14 cellular contexts compared by ENCODE assay signal in the genomic region with DNA sequence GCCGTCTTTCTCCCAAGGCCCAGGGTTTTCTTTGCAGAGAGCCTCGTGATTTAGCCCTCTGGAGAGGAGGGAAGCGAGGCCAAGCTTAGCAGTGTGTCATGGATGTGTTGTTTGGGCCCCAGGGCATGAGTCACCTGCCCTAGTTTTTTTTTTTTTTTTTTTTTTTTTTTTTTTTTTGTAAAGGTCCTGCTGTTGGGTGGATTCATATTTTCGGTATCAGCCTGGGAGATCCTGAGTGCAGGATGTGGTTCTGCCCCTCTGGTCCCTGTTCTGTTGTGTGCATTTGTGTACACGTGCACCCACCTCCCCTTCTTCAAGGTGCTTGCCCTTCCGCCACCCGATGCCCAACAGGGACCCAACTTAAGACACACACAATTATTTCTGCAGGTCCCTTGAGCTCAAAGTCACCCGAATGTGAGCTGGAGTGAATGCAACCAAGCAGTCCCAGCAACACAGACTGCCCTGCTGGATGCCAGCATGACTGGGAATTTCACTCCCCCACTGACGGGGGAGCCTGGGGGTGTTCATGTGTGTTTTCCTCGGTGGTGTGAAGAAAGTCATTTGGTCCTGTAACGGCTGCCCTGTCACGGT.
DNase-seq lines count a peak whose midpoint lies in the region; ATAC-seq, FAIRE-seq and TF ChIP-seq lines count a peak whose summit lies in the region.
"Had no signal": no experiment of that assay in that cellular context is flagged by ENCODE, and none has a peak within 500 bp of the region (broad histone marks: within the 10 kb centered on the region; RNA-seq: fewer than 3 reads in every experiment).

No MANE protein-coding gene starts in this region.

- intact Hi-C loops in right lobe of liver (cut with DNase I) = no loop called here
- intact Hi-C loops in HepG2 (cut with micrococcal nuclease; ENCODE audit: unreplicated experiment) = no loop called here

- 39% methylated on average over 8 of the region's 12 CpGs for WGBS in right lobe of liver (ENCODE audit: insufficient coverage, low coverage, low lambda C conversion rate, missing lambda C conversion rate)
- 16% methylated on average over 11 of the region's 12 CpGs for WGBS in HepG2 (ENCODE audit: low lambda C conversion rate)

- no peak for TF ChIP-seq POLR2A in right lobe of liver (IDR thresholded peaks at IDR 0.05)
- TF ChIP-seq POLR2A in HepG2 (IDR thresholded peaks at IDR 0.05; ENCODE audit: insufficient read depth in 1 of 2, low read depth in 2 of 2, low read length in 2 of 2) = no peak

- H3K36me3 ChIP-seq in right lobe of liver (no peaks in the 10 kb centered on the region), HepG2 (replicated peaks in 1 of 2; ENCODE audit: control insufficient read depth in 1 of 2, insufficient read depth in 2 of 2, low read length in 2 of 2) (no peaks in the 10 kb centered on the region)
- H3K36me3 ChIP-seq: cardiac muscle cell, heart left ventricle had no signal

- no peak overlapping the region for H3K27ac ChIP-seq in right lobe of liver
- no peak overlapping the region for H3K27ac ChIP-seq in HepG2 (ENCODE audit: extremely low read length, insufficient read depth, low read length)
- H3K27ac ChIP-seq in coronary artery = no peak overlapping the region
- H3K27ac ChIP-seq: C4-2B, cardiac muscle cell, heart left ventricle had no signal

- no peak overlapping the region for H2AFZ ChIP-seq in HepG2 (ENCODE audit: low read length)

- no peak for ATAC-seq in right lobe of liver
- no peak for ATAC-seq in HepG2
- no peak for ATAC-seq in GM21723 (IDR thresholded peaks at IDR 0.05; ENCODE audit: unreplicated experiment)
- ATAC-seq: heart left ventricle, mucosa of descending colon had no signal

- H3K4me2 ChIP-seq in HepG2 (ENCODE audit: low read depth, low read length) = no peak overlapping the region
- H3K4me2 ChIP-seq: smooth muscle cell had no signal

- no peak overlapping the region for H3K9ac ChIP-seq in HepG2 (ENCODE audit: insufficient read depth, low read depth, low read length)

- peak in 2 of 3 donors; percentile 9 to 15 for DNase-seq in right lobe of liver
- DNase-seq in HepG2 (ENCODE audit: low spot score) = no peak
- DNase-seq in SW480 (ENCODE audit: low spot score) = peak; percentile 15
- peak; percentile 55 for DNase-seq in coronary artery (ENCODE audit: low spot score)
- no peak for DNase-seq in NCI-H1092 treated with DMSO at 0.1 percent for 48 hours (lab: John Stamatoyannopoulos, UW)
- no peak for DNase-seq in NCI-H2196 (lab: John Stamatoyannopoulos, UW; ENCODE audit: unreplicated experiment)
- DNase-seq in NCI-H1048 (lab: John Stamatoyannopoulos, UW) = no peak
- DNase-seq: heart left ventricle, mucosa of descending colon, NCI-H526 had no signal

- no peaks in the 10 kb centered on the region for H3K27me3 ChIP-seq in right lobe of liver
- H3K27me3 ChIP-seq in HepG2 (ENCODE audit: control insufficient read depth in 1 of 2, insufficient read depth in 2 of 2, low read length in 2 of 2) = peaks cover 24 to 79% of the 10 kb centered on the region in 2 experiments

- FAIRE-seq in HepG2 (lab: Jason Lieb, UNC) = no peak

- H4K20me1 ChIP-seq in HepG2 (ENCODE audit: insufficient read depth, low read length) = no peaks in the 10 kb centered on the region

- H3K4me1 ChIP-seq in right lobe of liver (no peaks in the 10 kb centered on the region), HepG2 (ENCODE audit: insufficient read depth, low read length) (no peaks in the 10 kb centered on the region)

- H3K4me3 ChIP-seq in right lobe of liver = no peak overlapping the region
- H3K4me3 ChIP-seq in HepG2 (replicated peaks in 1 of 3; ENCODE audit: insufficient read depth in 1 of 3, low read depth in 2 of 3, low read length in 3 of 3) = no peak overlapping the region
- H3K4me3 ChIP-seq in coronary artery = no peak overlapping the region
- H3K4me3 ChIP-seq: cardiac muscle cell, heart left ventricle, mucosa of descending colon, smooth muscle cell had no signal

- BruUV-seq in HepG2 (replicated peaks; lab: Mats Ljungman, UMichigan) = no TSS peak

- in situ Hi-C loops in HepG2 (cut with HindIII; ENCODE audit: extremely low pct_ligation_motif_present, low pct_unique_long_range_greater_than_20kb) = no loop called here

- TF ChIP-seq EP300 in HepG2 (IDR thresholded peaks at IDR 0.05; ENCODE audit: low read depth in 2 of 2, low read length in 2 of 2) (no peak), HepG2 (CRISPR knock-in tag; IDR thresholded peaks at IDR 0.05; ENCODE audit: borderline replicate concordance) (no peak)

- POLR2A ChIA-PET in HepG2 (lab: Yijun Ruan, JAX) = no interaction called here

- CTCF ChIA-PET in HepG2 (lab: Yijun Ruan, JAX; ENCODE audit: low intra/inter-chr PET ratio, low total read pairs) = no interaction called here

- TF ChIP-seq RAD21 in HepG2 (CRISPR knock-in tag; IDR thresholded peaks at IDR 0.05) = no peak

- no peak for TF ChIP-seq CTCF in right lobe of liver (IDR thresholded peaks at IDR 0.05)
- no peak for TF ChIP-seq CTCF in HepG2 (CRISPR knock-in tag; IDR thresholded peaks at IDR 0.05)
- TF ChIP-seq CTCF in coronary artery (IDR thresholded peaks at IDR 0.05) = no peak

- H3K79me2 ChIP-seq in HepG2 (ENCODE audit: insufficient read depth, low read length) = no peaks in the 10 kb centered on the region

- H3K9me3 ChIP-seq in right lobe of liver (no peaks in the 10 kb centered on the region), HepG2 (ENCODE audit: low read length) (no peaks in the 10 kb centered on the region)
- H3K9me3 ChIP-seq: heart left ventricle, mucosa of descending colon had no signal

TF ChIP-seq in HepG2, 621 proteins besides CTCF, POLR2A, EP300 and RAD21:
- TF ChIP-seq, protein P1, sequence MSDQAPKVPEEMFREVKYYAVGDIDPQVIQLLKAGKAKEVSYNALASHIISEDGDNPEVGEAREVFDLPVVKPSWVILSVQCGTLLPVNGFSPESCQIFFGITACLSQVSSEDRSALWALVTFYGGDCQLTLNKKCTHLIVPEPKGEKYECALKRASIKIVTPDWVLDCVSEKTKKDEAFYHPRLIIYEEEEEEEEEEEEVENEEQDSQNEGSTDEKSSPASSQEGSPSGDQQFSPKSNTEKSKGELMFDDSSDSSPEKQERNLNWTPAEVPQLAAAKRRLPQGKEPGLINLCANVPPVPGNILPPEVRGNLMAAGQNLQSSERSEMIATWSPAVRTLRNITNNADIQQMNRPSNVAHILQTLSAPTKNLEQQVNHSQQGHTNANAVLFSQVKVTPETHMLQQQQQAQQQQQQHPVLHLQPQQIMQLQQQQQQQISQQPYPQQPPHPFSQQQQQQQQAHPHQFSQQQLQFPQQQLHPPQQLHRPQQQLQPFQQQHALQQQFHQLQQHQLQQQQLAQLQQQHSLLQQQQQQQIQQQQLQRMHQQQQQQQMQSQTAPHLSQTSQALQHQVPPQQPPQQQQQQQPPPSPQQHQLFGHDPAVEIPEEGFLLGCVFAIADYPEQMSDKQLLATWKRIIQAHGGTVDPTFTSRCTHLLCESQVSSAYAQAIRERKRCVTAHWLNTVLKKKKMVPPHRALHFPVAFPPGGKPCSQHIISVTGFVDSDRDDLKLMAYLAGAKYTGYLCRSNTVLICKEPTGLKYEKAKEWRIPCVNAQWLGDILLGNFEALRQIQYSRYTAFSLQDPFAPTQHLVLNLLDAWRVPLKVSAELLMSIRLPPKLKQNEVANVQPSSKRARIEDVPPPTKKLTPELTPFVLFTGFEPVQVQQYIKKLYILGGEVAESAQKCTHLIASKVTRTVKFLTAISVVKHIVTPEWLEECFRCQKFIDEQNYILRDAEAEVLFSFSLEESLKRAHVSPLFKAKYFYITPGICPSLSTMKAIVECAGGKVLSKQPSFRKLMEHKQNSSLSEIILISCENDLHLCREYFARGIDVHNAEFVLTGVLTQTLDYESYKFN (CRISPR knock-in tag; conservative IDR thresholded peaks at IDR 0.05) = no peak
- no peak for TF ChIP-seq ZNF431 (CRISPR knock-in tag; IDR thresholded peaks at IDR 0.05; ENCODE audit: borderline replicate concordance, low read depth)
- TF ChIP-seq, protein P2, sequence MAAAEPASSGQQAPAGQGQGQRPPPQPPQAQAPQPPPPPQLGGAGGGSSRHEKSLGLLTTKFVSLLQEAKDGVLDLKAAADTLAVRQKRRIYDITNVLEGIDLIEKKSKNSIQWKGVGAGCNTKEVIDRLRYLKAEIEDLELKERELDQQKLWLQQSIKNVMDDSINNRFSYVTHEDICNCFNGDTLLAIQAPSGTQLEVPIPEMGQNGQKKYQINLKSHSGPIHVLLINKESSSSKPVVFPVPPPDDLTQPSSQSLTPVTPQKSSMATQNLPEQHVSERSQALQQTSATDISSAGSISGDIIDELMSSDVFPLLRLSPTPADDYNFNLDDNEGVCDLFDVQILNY (CRISPR knock-in tag; conservative IDR thresholded peaks at IDR 0.05) = no peak
- no peak for TF ChIP-seq ATM (IDR thresholded peaks at IDR 0.05; ENCODE audit: borderline replicate concordance)
- TF ChIP-seq CCAR2 (optimal IDR thresholded peaks at IDR 0.05; ENCODE audit: low read depth, low read length) = no peak
- TF ChIP-seq ZNF7 (CRISPR knock-in tag; IDR thresholded peaks at IDR 0.05) = no peak
- no peak for TF ChIP-seq ETV6 (CRISPR knock-in tag; conservative IDR thresholded peaks at IDR 0.05)
- no peak for TF ChIP-seq U2AF2 (IDR thresholded peaks at IDR 0.05; ENCODE audit: low read depth, low read length)

Comparison
In these comparisons a context has a peak if more than half of its experiments do, and no peak if none do; other contexts are left out.
1. DNase-seq: peak in right lobe of liver (2 of 3), SW480 (single experiment) and coronary artery (single experiment); none in HepG2 (single experiment), NCI-H1092 treated with DMSO at 0.1 percent for 48 hours (single experiment), NCI-H2196 (single experiment) and NCI-H1048 (single experiment).